Comparison of ENCODE assay signal across 8 cellular contexts in genomic region chr22:38272373-38273134, GRCh38. TPM values are rescaled to one million over a fixed set of nuclear protein-coding genes. Genes with fewer than 3 reads are reported as not detected.
DNase-seq lines count a peak whose midpoint lies in the region; ATAC-seq, FAIRE-seq and TF ChIP-seq lines count a peak whose summit lies in the region.

Gene TMEM184B, minus strand, starts transcription at chr22:38273010. Its CDS starts 25,049 bp downstream, at chr22:38247961.

- peaks cover 31% of the 10 kb centered on the region for H3K4me1 Mint-ChIP-seq in activated T-helper 17 cell treated with anti-CD3 and anti-CD28 coated beads, Interleukin-2, amount 50 U/mL, for 72 hours
- H3K4me1 Mint-ChIP-seq in natural killer cell: peaks cover 42 to 58% of the 10 kb centered on the region in 2 donors
- H3K4me1 Mint-ChIP-seq in stimulated activated naive B cell treated with anti-CD40 and anti-IgM and Interleukin-4, amounts not matched to agents 10 μg/mL and 1 μg/mL and 100 μg/mL, for 72 hours: peaks cover 32 to 57% of the 10 kb centered on the region in 2 donors

- peak within 1 kb of the TSS; percentile 82 for H3K4me3 Mint-ChIP-seq in activated T-helper 17 cell treated with anti-CD3 and anti-CD28 coated beads, Interleukin-2, amount 50 U/mL, for 72 hours
- peak within 1 kb of the TSS; percentile 90 for H3K4me3 Mint-ChIP-seq in natural killer cell
- peak within 1 kb of the TSS; percentile 92 to 94 for H3K4me3 Mint-ChIP-seq in stimulated activated naive B cell treated with anti-CD40 and anti-IgM and Interleukin-4, amounts not matched to agents 10 μg/mL and 1 μg/mL and 100 μg/mL, for 72 hours

- DNase-seq in A172 (ENCODE audit: low spot score) (no peak), RCC 7860 (ENCODE audit: low spot score) (peak; percentile 24), fibroblast of peridontal ligament (ENCODE audit: extremely low read depth) (peak; percentile 57), natural killer cell (peak; percentile 86)
- DNase-seq in stimulated activated naive B cell treated with anti-CD40 and anti-IgM and Interleukin-4, amounts not matched to agents 10 μg/mL and 1 μg/mL and 100 μg/mL, for 72 hours: peak; percentile 70

- no peak for TF ChIP-seq CTCF in natural killer cell (IDR thresholded peaks at IDR 0.05)

- H3K27me3 Mint-ChIP-seq in activated T-helper 17 cell treated with anti-CD3 and anti-CD28 coated beads, Interleukin-2, amount 50 U/mL, for 72 hours: no peaks in the 10 kb centered on the region
- peaks cover 0 to 3% of the 10 kb centered on the region in 2 donors for H3K27me3 Mint-ChIP-seq in natural killer cell (ENCODE audit: low read depth in 2 of 2)
- no peaks in the 10 kb centered on the region for H3K27me3 Mint-ChIP-seq in stimulated activated naive B cell treated with anti-CD40 and anti-IgM and Interleukin-4, amounts not matched to agents 10 μg/mL and 1 μg/mL and 100 μg/mL, for 72 hours

- FAIRE-seq in RCC 7860 (lab: Jason Lieb, UNC): no peak

- no peaks in the 10 kb centered on the region for H3K9me3 Mint-ChIP-seq in activated T-helper 17 cell treated with anti-CD3 and anti-CD28 coated beads, Interleukin-2, amount 50 U/mL, for 72 hours
- no peaks in the 10 kb centered on the region for H3K9me3 Mint-ChIP-seq in natural killer cell
- H3K9me3 Mint-ChIP-seq in stimulated activated naive B cell treated with anti-CD40 and anti-IgM and Interleukin-4, amounts not matched to agents 10 μg/mL and 1 μg/mL and 100 μg/mL, for 72 hours: no peaks in the 10 kb centered on the region

- H3K36me3 Mint-ChIP-seq in activated T-helper 17 cell treated with anti-CD3 and anti-CD28 coated beads, Interleukin-2, amount 50 U/mL, for 72 hours (ENCODE audit: low read depth): no peaks in the 10 kb centered on the region
- H3K36me3 Mint-ChIP-seq in natural killer cell: no peaks in the 10 kb centered on the region
- H3K36me3 Mint-ChIP-seq in stimulated activated naive B cell treated with anti-CD40 and anti-IgM and Interleukin-4, amounts not matched to agents 10 μg/mL and 1 μg/mL and 100 μg/mL, for 72 hours: peaks cover 0 to 3% of the 10 kb centered on the region in 2 donors

- peak; percentile 73 for TF ChIP-seq POLR2A in GM18505 (IDR thresholded peaks at IDR 0.05; ENCODE audit: borderline replicate concordance, extremely low read depth, insufficient read depth, insufficient read length)

- intact Hi-C loops in natural killer cell (cut with micrococcal nuclease): loop anchor here (2.0 kb wide), 1 partner anchor 44 kb away; the partner anchor contains the start of gene CSNK1E

- peak; percentile 86 for ATAC-seq in GM18505 (IDR thresholded peaks at IDR 0.05; ENCODE audit: unreplicated experiment)
- ATAC-seq in HG03354 (IDR thresholded peaks at IDR 0.05; ENCODE audit: poor library complexity, severe bottlenecking, unreplicated experiment): peak; percentile 73
- peak; percentile 98 for ATAC-seq in activated T-helper 17 cell treated with anti-CD3 and anti-CD28 coated beads, Interleukin-2, amount 50 U/mL, for 72 hours (replicated peaks)
- peak; percentile 94 to 96 (median 95) for ATAC-seq in natural killer cell
- peak; percentile 97 for ATAC-seq in stimulated activated naive B cell treated with anti-CD40 and anti-IgM and Interleukin-4, amounts not matched to agents 10 μg/mL and 1 μg/mL and 100 μg/mL, for 72 hours (replicated peaks)

- peak within 1 kb of the TSS; percentile 92 for H3K27ac Mint-ChIP-seq in activated T-helper 17 cell treated with anti-CD3 and anti-CD28 coated beads, Interleukin-2, amount 50 U/mL, for 72 hours
- peak within 1 kb of the TSS; percentile 92 to 96 for H3K27ac Mint-ChIP-seq in natural killer cell
- peak within 1 kb of the TSS; percentile 97 for H3K27ac Mint-ChIP-seq in stimulated activated naive B cell treated with anti-CD40 and anti-IgM and Interleukin-4, amounts not matched to agents 10 μg/mL and 1 μg/mL and 100 μg/mL, for 72 hours

RNA-seq across cellular contexts. Expression of gene TMEM184B, which starts in this region (rescaled TPM):
- total RNA-seq in A172 (2014; rRNA removed; shearing (Covaris generic)): 21.5 and 33.8 TPM in 2 replicates
- total RNA-seq in activated T-helper 17 cell treated with anti-CD3 and anti-CD28 coated beads, Interleukin-2, amount 50 U/mL, for 72 hours: 10 to 100 TPM; 31.5 to 36.5 TPM
- 10 to 100 TPM; 58.1 to 72.5 (median 68.6) TPM for total RNA-seq in natural killer cell
